8 cellular contexts compared by ENCODE assay signal in genomic region chr12:88299567-88300101, GRCh38.
DNase-seq lines count a peak whose midpoint lies in the region; ATAC-seq lines count a peak whose summit lies in the region.

No MANE protein-coding gene starts in this region.

- POLR2A ChIA-PET in activated CD4-positive, alpha-beta memory T cell treated with anti-CD3 and anti-CD28 coated beads, Interleukin-2, amount 10 ng/mL, durations not matched to agents 7 days and 5 days (lab: Charles Lee), result interaction anchor here (1.6 kb wide), 1 partner anchor 157 kb away, joined by 7 read pairs; the partner anchor contains the start of genes CEP290 and TMTC3

- H3K4me1 ChIP-seq in mesodermal cell (ENCODE audit: control insufficient read depth, insufficient read depth, low read length, poor library complexity, severe bottlenecking), result peaks cover 6% of the 10 kb centered on the region
- no peaks in the 10 kb centered on the region for H3K4me1 ChIP-seq in effector memory CD4-positive, alpha-beta T cell (ENCODE audit: control insufficient read depth, insufficient read depth, low read length, poor library complexity, severe bottlenecking)

- ATAC-seq in GM19463 (IDR thresholded peaks at IDR 0.05; ENCODE audit: unreplicated experiment), result peak; percentile 84
- peak; percentile 97 for ATAC-seq in HG03439 (IDR thresholded peaks at IDR 0.05; ENCODE audit: unreplicated experiment)

- peaks cover 2% of the 10 kb centered on the region for H3K36me3 Mint-ChIP-seq in activated CD4-positive, alpha-beta memory T cell treated with anti-CD3 and anti-CD28 coated beads, Interleukin-2, amount 10 ng/mL, durations not matched to agents 7 days and 5 days (ENCODE audit: low read depth)

- CTCF ChIA-PET in activated CD4-positive, alpha-beta memory T cell treated with anti-CD3 and anti-CD28 coated beads, Interleukin-2, amount 10 ng/mL, durations not matched to agents 7 days and 5 days (lab: Charles Lee), result interaction anchor here (0.8 kb wide), 1 partner anchor 8 kb away, joined by 3 read pairs; no protein-coding TSS in a partner anchor

- H3K27ac ChIP-seq in mesodermal cell (ENCODE audit: low read depth, low read length, severe bottlenecking), result peak overlapping the region; percentile 65
- no peak overlapping the region for H3K27ac ChIP-seq in effector memory CD4-positive, alpha-beta T cell (ENCODE audit: insufficient read depth, low read length, poor library complexity, severe bottlenecking)

- 83 to 92% methylated on average over 2 to 4 of the region's 4 CpGs for WGBS in mesodermal cell (ENCODE audit: insufficient coverage in 2 of 2), 2 experiments

- H3K9me3 ChIP-seq in mesodermal cell (ENCODE audit: control insufficient read depth, low read length), result no peaks in the 10 kb centered on the region
- no peaks in the 10 kb centered on the region for H3K9me3 ChIP-seq in effector memory CD4-positive, alpha-beta T cell (ENCODE audit: control insufficient read depth, low read length)

- no peak overlapping the region for H3K4me3 Mint-ChIP-seq in activated CD4-positive, alpha-beta memory T cell treated with anti-CD3 and anti-CD28 coated beads, Interleukin-2, amount 10 ng/mL, durations not matched to agents 7 days and 5 days

- peaks cover 2% of the 10 kb centered on the region for H3K27me3 Mint-ChIP-seq in activated CD4-positive, alpha-beta memory T cell treated with anti-CD3 and anti-CD28 coated beads, Interleukin-2, amount 10 ng/mL, durations not matched to agents 7 days and 5 days

- peaks cover 27% of the 10 kb centered on the region for H3K4me1 Mint-ChIP-seq in activated CD4-positive, alpha-beta memory T cell treated with anti-CD3 and anti-CD28 coated beads, Interleukin-2, amount 10 ng/mL, durations not matched to agents 7 days and 5 days

- H3K27ac Mint-ChIP-seq in activated CD4-positive, alpha-beta memory T cell treated with anti-CD3 and anti-CD28 coated beads, Interleukin-2, amount 10 ng/mL, durations not matched to agents 7 days and 5 days, result peak overlapping the region; percentile 50

- H3K36me3 ChIP-seq in mesodermal cell (ENCODE audit: control insufficient read depth, insufficient read depth, low read length), result no peaks in the 10 kb centered on the region
- H3K36me3 ChIP-seq in effector memory CD4-positive, alpha-beta T cell (ENCODE audit: control insufficient read depth, insufficient read depth, low read length), result no peaks in the 10 kb centered on the region

- DNase-seq in EH (ENCODE audit: low read depth) (peak; percentile 100), NCI-H526 treated with DMSO at 0.1 percent for 48 hours (lab: John Stamatoyannopoulos, UW) (no peak), DMS 273 treated with DMSO at 0.1 percent for 48 hours (lab: John Stamatoyannopoulos, UW) (no peak)
- DNase-seq in activated CD4-positive, alpha-beta memory T cell treated with anti-CD3 and anti-CD28 coated beads, Interleukin-2, amount 10 ng/mL, durations not matched to agents 7 days and 5 days, result peak; percentile 58
- DNase-seq in effector memory CD4-positive, alpha-beta T cell, result no peak

- H3K27me3 ChIP-seq in effector memory CD4-positive, alpha-beta T cell (replicated peaks; ENCODE audit: control insufficient read depth, insufficient read depth, low read length, poor library complexity, severe bottlenecking), result no peaks in the 10 kb centered on the region

- peaks cover 2% of the 10 kb centered on the region for H3K9me3 Mint-ChIP-seq in activated CD4-positive, alpha-beta memory T cell treated with anti-CD3 and anti-CD28 coated beads, Interleukin-2, amount 10 ng/mL, durations not matched to agents 7 days and 5 days

- no peak overlapping the region for H3K4me3 ChIP-seq in mesodermal cell (ENCODE audit: extremely low read depth, insufficient read depth, low read length, poor library complexity, severe bottlenecking)
- H3K4me3 ChIP-seq in effector memory CD4-positive, alpha-beta T cell (ENCODE audit: insufficient read depth, low read depth, low read length, poor library complexity, severe bottlenecking), result no peak overlapping the region

Comparison
In these comparisons a context has a peak if more than half of its experiments do, and no peak if none do; other contexts are left out.
1. DNase-seq: peak in EH (single experiment) and activated CD4-positive, alpha-beta memory T cell treated with anti-CD3 and anti-CD28 coated beads, Interleukin-2, amount 10 ng/mL, durations not matched to agents 7 days and 5 days (single experiment); none in NCI-H526 treated with DMSO at 0.1 percent for 48 hours (single experiment), DMS 273 treated with DMSO at 0.1 percent for 48 hours (single experiment) and effector memory CD4-positive, alpha-beta T cell (0 of 3).